23 cellular contexts compared by ENCODE assay signal in genomic region chr5:72622152-72622760, GRCh38.
"Had no signal": no experiment of that assay in that cellular context is flagged by ENCODE, and none has a peak within 500 bp of the region (broad histone marks: within the 10 kb centered on the region; RNA-seq: fewer than 3 reads in every experiment).

No MANE protein-coding gene starts in this region.

- H3K4me3 ChIP-seq: body of pancreas, lower lobe of right lung, right atrium auricular region, skin epidermis, thoracic aorta had no signal

- H3K27ac ChIP-seq: body of pancreas, lower lobe of right lung, parathyroid adenoma, right atrium auricular region, skin epidermis, thoracic aorta had no signal

- ATAC-seq: activated CD4-positive, alpha-beta T cell treated with anti-CD3 and anti-CD28 coated beads for 36 hours; activated CD8-positive, alpha-beta memory T cell treated with anti-CD3 and anti-CD28 coated beads, Interleukin-2, amount 10 ng/mL, durations not matched to agents 7 days and 5 days; activated CD8-positive, alpha-beta T cell treated with anti-CD3 and anti-CD28 coated beads, Interleukin-2, amount 10 ng/mL, durations not matched to agents 7 days and 5 days; activated naive CD4-positive, alpha-beta T cell treated with anti-CD3 and anti-CD28 coated beads, Interleukin-2, amount 50 U/mL, for 72 hours; activated T-cell treated with anti-CD3 and anti-CD28 coated beads, Interleukin-2, amount 50 U/mL, for 72 hours; body of pancreas; left lobe of liver; lower lobe of right lung; stimulated activated naive CD8-positive, alpha-beta T cell treated with anti-CD3 and anti-CD28 coated beads, Interleukin-15, Interleukin-2, amounts not matched to agents 100 U/mL and 50 U/mL, for 24 hours had no signal

- H3K9me3 ChIP-seq: body of pancreas, lower lobe of right lung, right atrium auricular region, thoracic aorta had no signal

- H3K27me3 ChIP-seq: body of pancreas, right atrium auricular region had no signal

- H3K36me3 ChIP-seq: lower lobe of right lung, right atrium auricular region, thoracic aorta had no signal

- DNase-seq: activated CD4-positive, alpha-beta T cell treated with anti-CD3 and anti-CD28 coated beads for 36 hours; activated CD4-positive, CD25-positive, alpha-beta regulatory T cell; activated CD8-positive, alpha-beta memory T cell treated with anti-CD3 and anti-CD28 coated beads, Interleukin-2, amount 10 ng/mL, durations not matched to agents 7 days and 5 days; activated CD8-positive, alpha-beta T cell treated with anti-CD3 and anti-CD28 coated beads, Interleukin-2, amount 10 ng/mL, durations not matched to agents 7 days and 5 days; activated naive CD4-positive, alpha-beta T cell; activated T-cell treated with anti-CD3 and anti-CD28 coated beads for 4 hours; activated T-cell treated with anti-CD3 and anti-CD28 coated beads, Interleukin-2, amount 50 U/mL, for 72 hours; aorta; body of pancreas; foreskin fibroblast; kidney glomerular epithelial cell; lower lobe of right lung; nephron progenitor cell; stimulated activated CD4-positive, alpha-beta T cell treated with anti-CD3 and anti-CD28 coated beads, Interleukin-12 subunit alpha, Interleukin-12 subunit beta, amount 100 ng/mL, for 4 hours; stimulated activated CD4-positive, alpha-beta T cell treated with anti-CD3 and anti-CD28 coated beads, Interleukin-4, amount 100 ng/mL, for 1 hour; stimulated activated naive CD8-positive, alpha-beta T cell treated with anti-CD3 and anti-CD28 coated beads, Interleukin-15, Interleukin-2, amounts not matched to agents 100 U/mL and 50 U/mL, for 24 hours; T-helper 1 cell had no signal

- H3K4me1 ChIP-seq: body of pancreas had no signal
